In the genomic region with DNA sequence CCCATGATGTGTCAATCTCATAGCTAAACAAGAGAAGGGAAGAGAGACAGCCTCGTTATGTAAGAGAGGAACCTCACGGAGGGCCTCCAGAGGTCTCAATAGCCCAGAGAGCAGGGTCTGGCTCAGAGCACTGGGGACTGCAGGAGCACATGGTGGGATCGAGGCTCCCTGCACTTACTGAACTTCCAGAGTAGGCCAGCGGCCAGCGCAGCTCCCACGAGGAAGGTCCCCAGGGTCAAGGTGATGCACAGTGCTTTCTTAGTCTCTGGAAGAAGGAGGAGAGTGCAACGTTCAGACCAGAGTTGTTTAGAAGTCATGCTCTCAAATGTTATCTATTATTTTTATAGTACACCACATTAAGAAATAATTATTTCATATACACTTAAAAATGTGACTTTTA, we compare ENCODE assay signal across 24 cellular contexts. TPM values are rescaled to one million over a fixed set of nuclear protein-coding genes. Genes with fewer than 3 reads are reported as not detected.
DNase-seq lines count a peak whose midpoint lies in the region; ATAC-seq and TF ChIP-seq lines count a peak whose summit lies in the region.
"Had no signal": no experiment of that assay in that cellular context is flagged by ENCODE, and none has a peak within 500 bp of the region (broad histone marks: within the 10 kb centered on the region; RNA-seq: fewer than 3 reads in every experiment).

No MANE protein-coding gene starts in this region.

- H3K27ac ChIP-seq in body of pancreas (peak overlapping the region in 3 of 4 donors; percentile 77 to 91 (median 85)), neuronal stem cell (replicated peaks; ENCODE audit: low read length) (no peak overlapping the region), prostate gland (peak overlapping the region; percentile 5 to 39)
- H3K27ac ChIP-seq: A549; BLaER1 treated with 17β-estradiol and CSF1 and Interleukin-3, amounts not matched to agents 10 nM and 100 nM had no signal

- DNase-seq in body of pancreas = no peak
- no peak for DNase-seq in neuronal stem cell (ENCODE audit: low spot score)
- DNase-seq in prostate gland (ENCODE audit: low spot score) = no peak
- DNase-seq in NCI-H146 (lab: John Stamatoyannopoulos, UW) = no peak
- DNase-seq in pons (ENCODE audit: low spot score) = no peak
- DNase-seq: 8988T; ACHN; AML-193; BE2C; CD4-positive, alpha-beta T cell; CD8-positive, alpha-beta memory T cell; DMS 273 treated with DMSO at 0.1 percent for 48 hours; DMS79; EL; GDM1; HFFc6 had no signal

- peaks cover 97% of the 10 kb centered on the region for H3K4me1 ChIP-seq in body of pancreas
- H3K4me1 ChIP-seq in neuronal stem cell (ENCODE audit: control insufficient read depth in 2 of 2, insufficient read depth in 1 of 2, low read depth in 1 of 2, low read length in 2 of 2) = no peaks in the 10 kb centered on the region
- H3K4me1 ChIP-seq in prostate gland (replicated peaks) = peaks cover 6% of the 10 kb centered on the region
- H3K4me1 ChIP-seq: A549, BE2C, HAP-1 had no signal

- H3K4me3 ChIP-seq in body of pancreas (no peak overlapping the region), neuronal stem cell (ENCODE audit: low read length in 2 of 2) (no peak overlapping the region), prostate gland (no peak overlapping the region)
- H3K4me3 ChIP-seq: A549; BLaER1 treated with 17β-estradiol and CSF1 and Interleukin-3, amounts not matched to agents 10 nM and 100 nM; GM12878; GM23338; HAP-1 had no signal

- ATAC-seq in body of pancreas = no peak
- ATAC-seq in GM21423 (IDR thresholded peaks at IDR 0.05; ENCODE audit: unreplicated experiment) = no peak
- ATAC-seq in HG03342 (IDR thresholded peaks at IDR 0.05; ENCODE audit: unreplicated experiment) = no peak
- ATAC-seq: A549, GM12878, GM23338 had no signal

- H3K18ac ChIP-seq in neuronal stem cell (ENCODE audit: low read length) = no peak overlapping the region

- no peak for TF ChIP-seq POLR2A in body of pancreas (IDR thresholded peaks at IDR 0.05)
- TF ChIP-seq POLR2A in prostate gland (IDR thresholded peaks at IDR 0.05) = no peak

- no peak for TF ChIP-seq CTCF in body of pancreas (IDR thresholded peaks at IDR 0.05)
- no peak for TF ChIP-seq CTCF in prostate gland (IDR thresholded peaks at IDR 0.05)

- H3K14ac ChIP-seq in neuronal stem cell (ENCODE audit: low read length) = no peak overlapping the region

- peak overlapping the region; percentile 57 for H3K23ac ChIP-seq in neuronal stem cell (ENCODE audit: low read depth, low read length, poor library complexity)

- H3K9me3 ChIP-seq in body of pancreas = no peaks in the 10 kb centered on the region
- no peaks in the 10 kb centered on the region for H3K9me3 ChIP-seq in neuronal stem cell (replicated peaks in 1 of 2; ENCODE audit: control insufficient read depth in 2 of 2, insufficient read depth in 1 of 2, low read depth in 1 of 2, low read length in 2 of 2)
- H3K9me3 ChIP-seq in prostate gland = no peaks in the 10 kb centered on the region
- H3K9me3 ChIP-seq: A549; BE2C; BLaER1 treated with 17β-estradiol and CSF1 and Interleukin-3, amounts not matched to agents 10 nM and 100 nM; HAP-1 had no signal

- H2BK120ac ChIP-seq in neuronal stem cell (ENCODE audit: low read depth, low read length) = no peak overlapping the region

- H2AK5ac ChIP-seq in neuronal stem cell (ENCODE audit: low read depth, low read length) = no peak overlapping the region

- no peaks in the 10 kb centered on the region for H3K79me1 ChIP-seq in neuronal stem cell (ENCODE audit: low read depth, low read length)

- intact Hi-C loops in body of pancreas (cut with DNase I) = no loop called here
- intact Hi-C loops in prostate gland (cut with DNase I) = no loop called here

- H2BK5ac ChIP-seq in neuronal stem cell (ENCODE audit: low read length) = no peak overlapping the region

- no peak overlapping the region for H2BK12ac ChIP-seq in neuronal stem cell (ENCODE audit: low read length)

- no peak overlapping the region for H4K8ac ChIP-seq in neuronal stem cell (ENCODE audit: low read depth, low read length)

- no peak overlapping the region for H4K91ac ChIP-seq in neuronal stem cell (ENCODE audit: low read depth, low read length, poor library complexity)

- no peak overlapping the region for H3K4ac ChIP-seq in neuronal stem cell (ENCODE audit: low read length)

- no peak overlapping the region for H3K9ac ChIP-seq in neuronal stem cell (ENCODE audit: low read depth, low read length, poor library complexity)
- H3K9ac ChIP-seq: BLaER1 treated with 17β-estradiol and CSF1 and Interleukin-3, amounts not matched to agents 10 nM and 100 nM had no signal

- H3K27me3 ChIP-seq in body of pancreas (no peaks in the 10 kb centered on the region), neuronal stem cell (ENCODE audit: control insufficient read depth in 3 of 3, insufficient read depth in 3 of 3, low read depth in 1 of 3, low read length in 3 of 3) (no peaks in the 10 kb centered on the region), prostate gland (replicated peaks; ENCODE audit: insufficient read depth) (no peaks in the 10 kb centered on the region)
- H3K27me3 ChIP-seq: BE2C; BLaER1 treated with 17β-estradiol and CSF1 and Interleukin-3, amounts not matched to agents 10 nM and 100 nM had no signal

- H3K4me2 ChIP-seq in neuronal stem cell (ENCODE audit: insufficient read depth, low read length, poor library complexity, severe bottlenecking) = no peak overlapping the region
- H3K4me2 ChIP-seq: A549; BLaER1 treated with 17β-estradiol and CSF1 and Interleukin-3, amounts not matched to agents 10 nM and 100 nM; GM23338 had no signal

- H3K36me3 ChIP-seq in body of pancreas (replicated peaks in 1 of 2; ENCODE audit: insufficient read depth in 1 of 2, low read depth in 2 of 2) (peaks cover 7 to 33% of the 10 kb centered on the region in 2 donors), neuronal stem cell (replicated peaks in 1 of 2; ENCODE audit: control insufficient read depth in 2 of 2, insufficient read depth in 2 of 2, low read length in 2 of 2) (no peaks in the 10 kb centered on the region), prostate gland (peaks cover 7 to 27% of the 10 kb centered on the region in 2 donors)
- H3K36me3 ChIP-seq: BE2C; BLaER1 treated with 17β-estradiol and CSF1 and Interleukin-3, amounts not matched to agents 10 nM and 100 nM; HAP-1 had no signal

- WGBS in body of pancreas, 2 donors = 67 to 78% methylated on average over 7 of the region's 7 CpGs
- WGBS in neuronal stem cell (ENCODE audit: extremely low coverage in 2 of 2, insufficient read length in 2 of 2, insufficient replicate concordance in 1 of 2), 2 donors = no CpG with 5 or more reads among the region's 7 CpGs
- WGBS in prostate gland = 79% methylated on average over 7 of the region's 7 CpGs

- no peak overlapping the region for H2AFZ ChIP-seq in neuronal stem cell (ENCODE audit: low read length)
- H2AFZ ChIP-seq: GM23338 had no signal

- no peak overlapping the region for H2BK15ac ChIP-seq in neuronal stem cell (ENCODE audit: low read length)

RNA-seq across cellular contexts. Expression of a gene that starts 18.6 kb away (rescaled TPM):
- total RNA-seq in body of pancreas (10 to 100 TPM; 45.7 to 60.3 TPM), prostate gland (100 to 1,000 TPM; 336 to 786 TPM)
- 0.07 TPM for polyA plus RNA-seq in neuronal stem cell (2013, experiment 1 of 2)
- polyA plus RNA-seq in neuronal stem cell (2013, experiment 2 of 2) = 0.07 TPM
- total RNA-seq: CD4-positive, alpha-beta T cell; CD8-positive, alpha-beta memory T cell; HFFc6 had no signal
- polyA plus RNA-seq: A549; CD14-positive monocyte; CD8-positive, alpha-beta memory T cell had no signal

Comparison
In these comparisons a context has a peak if more than half of its experiments do, and no peak if none do; other contexts are left out.
1. RNA of a gene that starts 18.6 kb away (total RNA-seq): 336 to 786 TPM in prostate gland; 45.7 to 60.3 TPM in body of pancreas; every median in the first group is over 4 times any median in the second.